In genomic region chr14:35861204-35861868, GRCh38 we compare ENCODE assay signal across 13 cellular contexts. TPM values are rescaled to one million over a fixed set of nuclear protein-coding genes. Genes with fewer than 3 reads are reported as not detected.
DNase-seq lines count a peak whose midpoint lies in the region; ATAC-seq and TF ChIP-seq lines count a peak whose summit lies in the region.
"Had no signal": no experiment of that assay in that cellular context is flagged by ENCODE, and none has a peak within 500 bp of the region (broad histone marks: within the 10 kb centered on the region; RNA-seq: fewer than 3 reads in every experiment).

No MANE protein-coding gene starts in this region.

- H3K4me3 ChIP-seq in left ventricle myocardium inferior = no peak overlapping the region
- H3K4me3 ChIP-seq: sigmoid colon, SJSA1, upper lobe of left lung had no signal

- H3K9me3 ChIP-seq in left ventricle myocardium inferior (replicated peaks) = no peaks in the 10 kb centered on the region
- H3K9me3 ChIP-seq: sigmoid colon, SJSA1, upper lobe of left lung had no signal

- H3K36me3 ChIP-seq in left ventricle myocardium inferior = peaks cover 41% of the 10 kb centered on the region

- H3K27ac Mint-ChIP-seq in immature natural killer cell = no peak overlapping the region

- H3K4me1 ChIP-seq in left ventricle myocardium inferior = peaks cover 19% of the 10 kb centered on the region
- H3K4me1 ChIP-seq: sigmoid colon, SJSA1, upper lobe of left lung had no signal

- peaks cover 27 to 38% (median 34%) of the 10 kb centered on the region in 3 donors for H3K36me3 Mint-ChIP-seq in immature natural killer cell

- ATAC-seq in GM18909 (IDR thresholded peaks at IDR 0.05; ENCODE audit: poor library complexity, unreplicated experiment) = peak; percentile 65
- peak; percentile 66 for ATAC-seq in GM21717 (IDR thresholded peaks at IDR 0.05; ENCODE audit: unreplicated experiment)
- ATAC-seq in HG03342 (IDR thresholded peaks at IDR 0.05; ENCODE audit: unreplicated experiment) = peak; percentile 74
- ATAC-seq in HG02970 (IDR thresholded peaks at IDR 0.05; ENCODE audit: low FRiP score, unreplicated experiment) = no peak
- ATAC-seq: activated CD4-positive, CD25-positive, alpha-beta regulatory T cell treated with anti-CD3 and anti-CD28 coated beads, Interleukin-2, amount 50 U/mL, for 24 hours had no signal

- peak overlapping the region; percentile 16 for H3K27ac ChIP-seq in left ventricle myocardium inferior (replicated peaks)
- H3K27ac ChIP-seq: sigmoid colon, SJSA1, upper lobe of left lung had no signal

- no peak for TF ChIP-seq CTCF in left ventricle myocardium inferior (IDR thresholded peaks at IDR 0.05; ENCODE audit: borderline replicate concordance)

- H3K9me3 Mint-ChIP-seq in immature natural killer cell = no peaks in the 10 kb centered on the region

- no peaks in the 10 kb centered on the region for H3K27me3 Mint-ChIP-seq in immature natural killer cell (ENCODE audit: low read depth in 3 of 3)

- H3K4me3 Mint-ChIP-seq in immature natural killer cell = no peak overlapping the region

- no peak for DNase-seq in left ventricle myocardium inferior
- DNase-seq in immature natural killer cell = no peak
- DNase-seq in anterior cingulate cortex (lab: John Stamatoyannopoulos, UW) = no peak
- DNase-seq: central memory CD4-positive, alpha-beta T cell; NCI-H510A; sigmoid colon; upper lobe of left lung had no signal

- H3K4me1 Mint-ChIP-seq in immature natural killer cell = peaks cover 0 to 2% of the 10 kb centered on the region in 2 donors

- H3K27me3 ChIP-seq in left ventricle myocardium inferior (ENCODE audit: low read depth) = no peaks in the 10 kb centered on the region
- H3K27me3 ChIP-seq: sigmoid colon, SJSA1, upper lobe of left lung had no signal

- intact Hi-C loops in left ventricle myocardium inferior (cut with micrococcal nuclease) = no loop called here

RNA-seq across cellular contexts. Expression of gene BRMS1L, which starts 35.2 kb away (rescaled TPM):
- 14.2 TPM for total RNA-seq in left ventricle myocardium inferior
- polyA plus RNA-seq in immature natural killer cell = 1 to 10 TPM; 1.4 to 2.7 (median 1.9) TPM

RNA-seq across cellular contexts. Expression of gene RALGAPA1, which starts 52.2 kb away (rescaled TPM):
- total RNA-seq in left ventricle myocardium inferior = 31.8 TPM
- polyA plus RNA-seq in immature natural killer cell = 10 to 100 TPM; 13.1 to 31.2 (median 19.8) TPM
